Comparison of ENCODE assay signal across 12 cellular contexts in genomic region chr12:46934374-46935111, GRCh38.
A peak's percentile ranks its signal among the peaks of the same experiment; 100 is the strongest.
DNase-seq lines count a peak whose midpoint lies in the region; ATAC-seq and TF ChIP-seq lines count a peak whose summit lies in the region.
"Had no signal": no experiment of that assay in that cellular context is flagged by ENCODE, and none has a peak within 500 bp of the region (broad histone marks: within the 10 kb centered on the region; RNA-seq: fewer than 3 reads in every experiment).

No MANE protein-coding gene starts in this region.

- no peak for TF ChIP-seq POLR2A in IMR-90 (IDR thresholded peaks at IDR 0.05; ENCODE audit: low read depth, low read length)

- no peak overlapping the region for H2AK9ac ChIP-seq in IMR-90 (replicated peaks; ENCODE audit: low read depth, low read length, poor library complexity)

- H2AK5ac ChIP-seq in IMR-90 (ENCODE audit: low read depth, low read length): no peak overlapping the region

- no CpG with 5 or more reads among the region's 10 CpGs for WGBS in IMR-90 (ENCODE audit: extremely low coverage in 2 of 2, insufficient read length in 1 of 2), 2 experiments

- H2AFZ ChIP-seq in IMR-90 (replicated peaks; ENCODE audit: low read length, poor library complexity): no peak overlapping the region

- no peak overlapping the region for H3K23ac ChIP-seq in IMR-90 (ENCODE audit: low read depth, low read length)

- CTCF ChIA-PET in A673 (lab: Charles Lee) (no interaction called here), IMR-90 (lab: Yijun Ruan, JAX) (interaction anchor here (0.7 to 2.6 kb wide), 7 partner anchors 9 to 135 kb away, joined by 3 to 11 read pairs (median 4); no protein-coding TSS in a partner anchor)

- no peak overlapping the region for H3K56ac ChIP-seq in IMR-90 (ENCODE audit: extremely low read depth, insufficient read depth, low read length)

- in situ Hi-C loops in IMR-90 (cut with MboI; ENCODE audit: low sequenced_read_pairs): loop anchor here (25.0 kb wide), 1 partner anchor 247 kb away; no protein-coding TSS in a partner anchor

- intact Hi-C loops in A673 (cut with micrococcal nuclease; ENCODE audit: unreplicated experiment) (loop anchor here (5.0 to 10.0 kb wide), 5 partner anchors 88 to 807 kb away; no protein-coding TSS in a partner anchor), IMR-90 (cut with micrococcal nuclease) (loop anchor here (2.0 to 10.0 kb wide), 10 partner anchors 88 to 862 kb away; partner anchors contain the start of genes SLC38A1 and SLC38A2), lower lobe of right lung (cut with DNase I) (no loop called here), left colon (cut with DNase I, micrococcal nuclease) (loop anchor here in 1 of 2 donors (5.0 kb wide), 1 partner anchor 257 kb away; no protein-coding TSS in a partner anchor)

- no peak overlapping the region for H3K4ac ChIP-seq in IMR-90 (ENCODE audit: low read depth, low read length)

- H3K9me1 ChIP-seq in IMR-90 (ENCODE audit: insufficient read depth, low read length): no peaks in the 10 kb centered on the region

- no peak overlapping the region for H3K18ac ChIP-seq in IMR-90 (ENCODE audit: low read depth, low read length)

- H3K9me3 ChIP-seq in A673 (ENCODE audit: low read depth, low read length, poor library complexity, severe bottlenecking) (no peaks in the 10 kb centered on the region), IMR-90 (ENCODE audit: control insufficient read depth, insufficient read depth, low read length) (no peaks in the 10 kb centered on the region), SK-N-MC (ENCODE audit: low read depth, low read length) (no peaks in the 10 kb centered on the region), lower lobe of right lung (no peaks in the 10 kb centered on the region)
- H3K9me3 ChIP-seq: Caco-2 had no signal

- H3K27me3 ChIP-seq in A673 (replicated peaks; ENCODE audit: insufficient read depth, low read depth, low read length, poor library complexity) (no peaks in the 10 kb centered on the region), IMR-90 (ENCODE audit: control insufficient read depth, insufficient read depth, low read length) (no peaks in the 10 kb centered on the region), lower lobe of right lung (ENCODE audit: low read depth) (no peaks in the 10 kb centered on the region)

- no peak overlapping the region for H3K4me3 ChIP-seq in A673 (ENCODE audit: low read depth, low read length, poor library complexity, severe bottlenecking)
- H3K4me3 ChIP-seq in IMR-90 (ENCODE audit: insufficient read depth, low read depth, low read length): no peak overlapping the region
- H3K4me3 ChIP-seq in SK-N-MC: no peak overlapping the region
- H3K4me3 ChIP-seq in lower lobe of right lung: no peak overlapping the region

- no peak for DNase-seq in A673 (ENCODE audit: low spot score)
- no peak for DNase-seq in IMR-90
- DNase-seq in SK-N-MC (ENCODE audit: low read depth, low spot score): no peak
- no peak for DNase-seq in left lobe of liver (ENCODE audit: low spot score)
- no peak for DNase-seq in lower lobe of right lung
- no peak for DNase-seq in left colon
- DNase-seq in KG1 (lab: John Stamatoyannopoulos, UW): no peak
- DNase-seq in omental fat pad (ENCODE audit: low spot score): no peak
- DNase-seq: GF-D8, NCI-H510A had no signal

- peak overlapping the region; percentile 45 for H3K27ac ChIP-seq in A673 (ENCODE audit: low read depth, low read length, poor library complexity, severe bottlenecking)
- H3K27ac ChIP-seq in IMR-90 (ENCODE audit: insufficient read depth, low read length): no peak overlapping the region
- H3K27ac ChIP-seq in SK-N-MC: peak overlapping the region; percentile 89
- no peak overlapping the region for H3K27ac ChIP-seq in lower lobe of right lung
- H3K27ac ChIP-seq: 22Rv1 had no signal

- H3K36me3 ChIP-seq in A673 (ENCODE audit: insufficient read depth, low read length, poor library complexity, severe bottlenecking) (no peaks in the 10 kb centered on the region), IMR-90 (ENCODE audit: control insufficient read depth, insufficient read depth, low read length) (no peaks in the 10 kb centered on the region), SK-N-MC (ENCODE audit: insufficient read depth, low read length) (no peaks in the 10 kb centered on the region), lower lobe of right lung (no peaks in the 10 kb centered on the region)

- peaks cover 3% of the 10 kb centered on the region for H3K4me1 ChIP-seq in A673 (ENCODE audit: insufficient read depth, low read length, poor library complexity, severe bottlenecking)
- H3K4me1 ChIP-seq in IMR-90 (ENCODE audit: control insufficient read depth, insufficient read depth, low read length): peaks cover 3% of the 10 kb centered on the region
- H3K4me1 ChIP-seq in lower lobe of right lung: no peaks in the 10 kb centered on the region

- H3K9ac ChIP-seq in IMR-90 (ENCODE audit: low read depth, low read length) (no peak overlapping the region), SK-N-MC (ENCODE audit: insufficient read length) (peak overlapping the region; percentile 35)

- no peaks in the 10 kb centered on the region for H4K20me1 ChIP-seq in IMR-90 (ENCODE audit: insufficient read depth, low read length)

- TF ChIP-seq CTCF in A673 (conservative IDR thresholded peaks at IDR 0.05; ENCODE audit: low read depth, low read length) (no peak), IMR-90 (conservative IDR thresholded peaks at IDR 0.05; ENCODE audit: low read depth, low read length) (no peak), lower lobe of right lung (IDR thresholded peaks at IDR 0.05) (no peak), omental fat pad (IDR thresholded peaks at IDR 0.05) (no peak)

- H2BK20ac ChIP-seq in IMR-90 (ENCODE audit: low read depth, low read length): 0 out of 2 replicates have a peak overlapping the region, but pooled peaks have one; percentile 16

- no peak overlapping the region for H2BK15ac ChIP-seq in IMR-90 (ENCODE audit: low read depth, low read length)

- ATAC-seq in IMR-90 (ENCODE audit: low read depth): no peak
- peak; percentile 51 for ATAC-seq in left lobe of liver
- ATAC-seq in lower lobe of right lung: no peak
- ATAC-seq in left colon: no peak
- no peak for ATAC-seq in omental fat pad (ENCODE audit: low FRiP score)

- H3K14ac ChIP-seq in IMR-90 (replicated peaks; ENCODE audit: low read depth, low read length): no peak overlapping the region

- no peak overlapping the region for H2BK5ac ChIP-seq in IMR-90 (ENCODE audit: low read depth, low read length, poor library complexity, severe bottlenecking)

- POLR2A ChIA-PET in A673 (lab: Charles Lee; ENCODE audit: low non-redundant PET) (interaction anchor here (0.7 to 1.1 kb wide), 2 partner anchors 14 to 50 kb away, joined by 4 read pairs; no protein-coding TSS in a partner anchor), IMR-90 (lab: Charles Lee; ENCODE audit: unreplicated experiment) (interaction anchor here (0.5 to 0.6 kb wide), 2 partner anchors 411 to 563 kb away, joined by 4 read pairs; no protein-coding TSS in a partner anchor)

- H3K79me1 ChIP-seq in IMR-90 (ENCODE audit: low read depth in 1 of 2, low read length in 2 of 2): no peaks in the 10 kb centered on the region

- no peak overlapping the region for H4K5ac ChIP-seq in IMR-90 (ENCODE audit: low read depth, low read length)

- dilution Hi-C loops in IMR-90 (cut with HindIII; ENCODE audit: low sequenced_read_pairs, unreplicated experiment): no loop called here

- TF ChIP-seq RAD21 in IMR-90 (IDR thresholded peaks at IDR 0.05; ENCODE audit: low read length): no peak

- H4K91ac ChIP-seq in IMR-90 (ENCODE audit: insufficient read depth, low read depth, low read length): no peak overlapping the region

- H2BK120ac ChIP-seq in IMR-90 (ENCODE audit: low read depth, low read length): no peak overlapping the region

- H4K8ac ChIP-seq in IMR-90 (ENCODE audit: low read depth in 2 of 2, low read length in 2 of 2): no peak overlapping the region

- BruUV-seq in A673 (replicated peaks; lab: Mats Ljungman, UMichigan) (TSS peak; percentile 74), IMR-90 (replicated peaks; lab: Mats Ljungman, UMichigan) (no TSS peak)

- H3K4me2 ChIP-seq in IMR-90 (ENCODE audit: low read depth, low read length): no peak overlapping the region

TF ChIP-seq in IMR-90, 13 proteins besides CTCF, POLR2A, EP300 and RAD21:
- no peak for TF ChIP-seq USF2 (IDR thresholded peaks at IDR 0.05; ENCODE audit: low read depth, low read length)
- no peak for TF ChIP-seq CEBPB (IDR thresholded peaks at IDR 0.05; ENCODE audit: low read depth, low read length)
- no peak for TF ChIP-seq CHD1 (IDR thresholded peaks at IDR 0.05; ENCODE audit: low read depth, low read length)
- no peak for TF ChIP-seq NFE2L2 (IDR thresholded peaks at IDR 0.05; ENCODE audit: low read depth, low read length)
- no peak for TF ChIP-seq MAFK (IDR thresholded peaks at IDR 0.05; ENCODE audit: low read depth, low read length)
- TF ChIP-seq MXI1 (IDR thresholded peaks at IDR 0.05; ENCODE audit: borderline replicate concordance, low read depth, low read length): no peak
- TF ChIP-seq MAZ (IDR thresholded peaks at IDR 0.05; ENCODE audit: borderline replicate concordance, low read depth, low read length): no peak
- no peak for TF ChIP-seq RFX5 (IDR thresholded peaks at IDR 0.05; ENCODE audit: low read depth, low read length)
- no peak for TF ChIP-seq RCOR1 (IDR thresholded peaks at IDR 0.05; ENCODE audit: insufficient replicate concordance, low read length)
- no peak for TF ChIP-seq FOS (IDR thresholded peaks at IDR 0.05; ENCODE audit: low read depth, low read length)
- no peak for TF ChIP-seq BHLHE40 (IDR thresholded peaks at IDR 0.05; ENCODE audit: low read depth, low read length)
- TF ChIP-seq ELK1 (IDR thresholded peaks at IDR 0.05; ENCODE audit: borderline replicate concordance, low read depth, low read length): no peak
- no peak for TF ChIP-seq SMC3 (IDR thresholded peaks at IDR 0.05; ENCODE audit: low read depth, low read length)

Comparison
In these comparisons a context has a peak if more than half of its experiments do, and no peak if none do; other contexts are left out.
1. H3K27ac ChIP-seq: peak in A673 (single experiment) and SK-N-MC (single experiment); none in IMR-90 (single experiment) and lower lobe of right lung (single experiment).